15 cellular contexts compared by ENCODE assay signal in the genomic region with DNA sequence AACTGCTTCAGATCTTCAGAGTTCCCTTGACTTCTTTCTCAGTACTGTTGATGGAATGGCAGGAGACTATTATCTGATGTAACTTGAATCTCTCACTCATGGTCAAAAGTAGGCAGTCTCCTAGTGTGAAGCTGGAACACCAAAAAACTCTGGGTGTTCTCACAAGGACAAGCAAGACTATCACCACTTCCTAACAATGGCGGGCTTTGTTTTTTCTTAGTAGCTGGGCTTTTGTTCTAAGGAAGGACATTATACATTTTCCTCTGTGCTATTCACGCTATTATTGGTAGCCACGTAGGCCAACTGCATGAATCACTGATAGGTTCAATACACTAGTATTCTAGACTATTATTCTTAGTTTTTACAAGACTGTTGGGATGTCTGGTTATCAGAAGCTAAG.
"Had no signal": no experiment of that assay in that cellular context is flagged by ENCODE, and none has a peak within 500 bp of the region (broad histone marks: within the 10 kb centered on the region; RNA-seq: fewer than 3 reads in every experiment).

No MANE protein-coding gene starts in this region.

- H3K36me3 ChIP-seq: adrenal gland, prostate gland, suprapubic skin, vagina, WERI-Rb-1 had no signal

- H3K4me3 ChIP-seq: adrenal gland, coronary artery, prostate gland, suprapubic skin, vagina had no signal

- H3K4me1 ChIP-seq: adrenal gland, prostate gland, suprapubic skin, vagina had no signal

- H3K27ac ChIP-seq: adrenal gland, coronary artery, prostate gland, suprapubic skin, vagina, WERI-Rb-1 had no signal

- H3K27me3 ChIP-seq: adrenal gland, suprapubic skin, vagina had no signal

- H3K9me3 ChIP-seq: adrenal gland, prostate gland, suprapubic skin, vagina had no signal

- DNase-seq: activated CD4-positive, alpha-beta T cell treated with anti-CD3 and anti-CD28 coated beads, Interleukin-2, amount 10 ng/mL, durations not matched to agents 7 days and 5 days; activated CD4-positive, CD25-positive, alpha-beta regulatory T cell treated with anti-CD3 and anti-CD28 coated beads, Interleukin-2, amount 50 U/mL, for 72 hours; activated CD8-positive, alpha-beta T cell treated with anti-CD3 and anti-CD28 coated beads, Interleukin-2, amount 10 ng/mL, durations not matched to agents 7 days and 5 days; activated gamma-delta T cell treated with Interleukin-2 at 50 U/mL for 16 hours; adrenal gland; left colon; naive thymus-derived CD8-positive, alpha-beta T cell; right cardiac atrium; stimulated activated CD4-positive, alpha-beta T cell treated with anti-CD3 and anti-CD28 coated beads, Interleukin-1b, Interleukin-23, amount 100 ng/mL, for 48 hours; T-cell; WERI-Rb-1 had no signal
